ENCODE assay signal across 9 cellular contexts in the genomic region with DNA sequence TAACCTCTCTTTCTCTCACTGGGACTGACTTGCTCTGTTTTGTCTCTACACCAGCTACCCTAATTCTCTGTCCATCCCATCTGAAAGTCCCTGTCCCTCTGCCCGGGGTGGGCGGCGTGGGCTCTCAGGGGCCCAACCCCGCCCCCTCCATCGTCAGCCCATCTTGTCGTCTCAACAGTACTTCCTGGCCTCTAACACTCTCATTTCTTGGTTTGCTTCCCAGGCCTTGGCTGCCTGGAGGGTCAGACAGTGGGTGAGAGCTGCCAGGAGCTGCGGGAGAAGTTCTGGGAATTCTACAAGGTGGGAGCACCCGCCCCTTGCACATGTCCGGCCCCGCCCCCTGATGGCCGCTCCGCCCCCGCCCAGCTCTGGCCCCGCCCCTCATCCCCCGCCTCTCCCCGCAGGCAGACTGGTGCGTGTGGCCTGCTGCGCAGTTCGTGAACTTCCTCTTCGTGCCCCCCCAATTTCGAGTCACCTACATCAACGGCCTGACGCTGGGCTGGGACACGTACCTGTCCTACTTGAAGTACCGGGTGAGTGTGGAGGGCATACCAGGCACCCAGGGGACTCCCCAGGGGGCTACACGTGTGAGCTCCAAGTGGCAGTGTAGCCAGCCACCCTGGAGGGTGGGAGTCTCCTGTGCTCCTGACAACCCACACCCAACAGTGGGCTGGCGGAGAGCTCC. TPM values are rescaled to one million over a fixed set of nuclear protein-coding genes. Genes with fewer than 3 reads are reported as not detected.
DNase-seq lines count a peak whose midpoint lies in the region; ATAC-seq, FAIRE-seq and TF ChIP-seq lines count a peak whose summit lies in the region.
"Had no signal": no experiment of that assay in that cellular context is flagged by ENCODE, and none has a peak within 500 bp of the region (broad histone marks: within the 10 kb centered on the region; RNA-seq: fewer than 3 reads in every experiment).

No MANE protein-coding gene starts in this region.

- H3K9me1 ChIP-seq in keratinocyte (ENCODE audit: control insufficient read depth, extremely low read depth, insufficient read depth, low read length), result peaks cover 4% of the 10 kb centered on the region

- H3K4me3 Mint-ChIP-seq in activated naive CD4-positive, alpha-beta T cell treated with anti-CD3 and anti-CD28 coated beads, Interleukin-2, amount 50 U/mL, for 24 hours, result peak overlapping the region; percentile 88

- in situ Hi-C loops in transverse colon (cut with MboI; ENCODE audit: low pct_ligation_motif_present in 1 of 4, low pct_unique_long_range_greater_than_20kb in 1 of 4, low sequenced_read_pairs in 3 of 4), result no loop called here

- H2AFZ ChIP-seq in keratinocyte (ENCODE audit: control insufficient read depth, low read length), result no peak overlapping the region

- H3K36me3 Mint-ChIP-seq in activated naive CD4-positive, alpha-beta T cell treated with anti-CD3 and anti-CD28 coated beads, Interleukin-2, amount 50 U/mL, for 24 hours, result no peaks in the 10 kb centered on the region

- H3K4me2 ChIP-seq in keratinocyte (ENCODE audit: control insufficient read depth, extremely low read depth, insufficient read depth, low read depth, low read length), result peak overlapping the region; percentile 98

- H3K4me1 ChIP-seq in keratinocyte (ENCODE audit: control insufficient read depth, extremely low read depth, insufficient read depth, low read length) (peaks cover 20% of the 10 kb centered on the region), transverse colon (peaks cover 14 to 24% (median 19%) of the 10 kb centered on the region in 4 donors)

- TF ChIP-seq POLR2A in transverse colon (IDR thresholded peaks at IDR 0.05), result no peak

- no peak for TF ChIP-seq CTCF in LNCaP clone FGC (IDR thresholded peaks at IDR 0.05; ENCODE audit: control insufficient read depth, extremely low read depth, insufficient read depth)
- TF ChIP-seq CTCF in keratinocyte (optimal IDR thresholded peaks at IDR 0.05 in 1 of 3, IDR thresholded peaks at IDR 0.05 in 1 of 3, conservative IDR thresholded peaks at IDR 0.05 in 1 of 3; ENCODE audit: extremely low read depth in 1 of 3, insufficient read depth in 2 of 3, low read length in 3 of 3), result no peak
- TF ChIP-seq CTCF in transverse colon (IDR thresholded peaks at IDR 0.05), result no peak

- no peak for TF ChIP-seq EP300 in transverse colon (IDR thresholded peaks at IDR 0.05; ENCODE audit: low read depth)

- no peak overlapping the region for H3K9ac ChIP-seq in keratinocyte (ENCODE audit: control insufficient read depth, extremely low read depth, insufficient read depth, low read length)

- H3K27me3 ChIP-seq in keratinocyte (ENCODE audit: control insufficient read depth, extremely low read depth, insufficient read depth, low read length) (no peaks in the 10 kb centered on the region), transverse colon (no peaks in the 10 kb centered on the region)

- peaks cover 4 to 9% of the 10 kb centered on the region in 2 experiments for H3K36me3 ChIP-seq in keratinocyte (ENCODE audit: control insufficient read depth in 2 of 2, extremely low read depth in 1 of 2, insufficient read depth in 2 of 2, low read length in 2 of 2)
- H3K36me3 ChIP-seq in transverse colon, result peaks cover 0 to 6% (median 0%) of the 10 kb centered on the region in 4 donors

- no peaks in the 10 kb centered on the region for H3K9me3 ChIP-seq in keratinocyte (ENCODE audit: control insufficient read depth, low read depth, low read length)
- H3K9me3 ChIP-seq in transverse colon, result no peaks in the 10 kb centered on the region

- H3K79me2 ChIP-seq in keratinocyte (ENCODE audit: control insufficient read depth, insufficient read depth, low read length), result peaks cover 6% of the 10 kb centered on the region

- peak overlapping the region; percentile 12 for H3K27ac Mint-ChIP-seq in activated naive CD4-positive, alpha-beta T cell treated with anti-CD3 and anti-CD28 coated beads, Interleukin-2, amount 50 U/mL, for 24 hours

- no peak for ATAC-seq in GM21528 (IDR thresholded peaks at IDR 0.05; ENCODE audit: low FRiP score, unreplicated experiment)

- intact Hi-C loops in transverse colon (cut with DNase I; ENCODE audit: low total_unique reads), result no loop called here

- 56% methylated on average over 14 of the region's 27 CpGs; no CpG with 5 or more reads in 1 of the 2 donors for WGBS in transverse colon (ENCODE audit: low coverage in 1 of 2), 2 donors

- DNase-seq in CD1c-positive myeloid dendritic cell (ENCODE audit: extremely low spot score), result peak; percentile 51
- DNase-seq in LNCaP clone FGC (ENCODE audit: low read depth), result no peak
- DNase-seq in keratinocyte (ENCODE audit: low read depth, low spot score), result no peak
- DNase-seq in transverse colon, result peak; percentile 49
- DNase-seq in occipital lobe (lab: John Stamatoyannopoulos, UW), result no peak
- no peak for DNase-seq in ureter (ENCODE audit: low spot score)

- no peak overlapping the region for H3K27ac ChIP-seq in keratinocyte (ENCODE audit: control insufficient read depth, insufficient read depth, low read length)
- peak overlapping the region; percentile 87 to 96 (median 92) for H3K27ac ChIP-seq in transverse colon

- H3K4me1 Mint-ChIP-seq in activated naive CD4-positive, alpha-beta T cell treated with anti-CD3 and anti-CD28 coated beads, Interleukin-2, amount 50 U/mL, for 24 hours, result peaks cover 20% of the 10 kb centered on the region

- no peaks in the 10 kb centered on the region for H3K27me3 Mint-ChIP-seq in activated naive CD4-positive, alpha-beta T cell treated with anti-CD3 and anti-CD28 coated beads, Interleukin-2, amount 50 U/mL, for 24 hours

- dilution Hi-C loops in keratinocyte (cut with MboI; ENCODE audit: extremely low pct_ligation_motif_present, low sequenced_read_pairs), result no loop called here

- H3K9me3 Mint-ChIP-seq in activated naive CD4-positive, alpha-beta T cell treated with anti-CD3 and anti-CD28 coated beads, Interleukin-2, amount 50 U/mL, for 24 hours, result no peaks in the 10 kb centered on the region

- H3K4me3 ChIP-seq in LNCaP clone FGC (ENCODE audit: low read depth, low read length) (peak overlapping the region; percentile 95), keratinocyte (ENCODE audit: control insufficient read depth in 2 of 3, extremely low read depth in 1 of 3, insufficient read depth in 2 of 3, low read depth in 1 of 3, low read length in 3 of 3) (peak overlapping the region in 2 of 3 experiments; percentile 83 to 89), transverse colon (peak overlapping the region in 2 of 4 donors; percentile 1 to 88)

- no peak for FAIRE-seq in keratinocyte (lab: Jason Lieb, UNC)
- FAIRE-seq: bronchial epithelial cell had no signal

- H4K20me1 ChIP-seq in keratinocyte (ENCODE audit: control insufficient read depth, extremely low read depth, insufficient read depth, low read length), result no peaks in the 10 kb centered on the region

RNA-seq across cellular contexts. Expression of a gene that starts 1.7 kb away (rescaled TPM):
- 26.3 to 39.8 TPM (median 26.8 TPM) in 3 replicates for polyA plus RNA-seq in keratinocyte
- polyA plus RNA-seq in keratinocyte (2011; ENCODE audit: low read depth), result 1.7 TPM
- 32.5 and 45.0 TPM in 2 replicates for polyA plus RNA-seq in keratinocyte (2011; cell fraction: cytosol; rRNA removed)
- 19.1 and 29.2 TPM in 2 replicates for polyA plus RNA-seq in keratinocyte (2011; cell fraction: nucleus; rRNA removed)
- 15.8 and 27.7 TPM in 2 replicates for polyA plus RNA-seq in keratinocyte (2012; ENCODE audit: low replicate concordance)
- 22.0 to 49.3 TPM (median 47.2 TPM) in 3 replicates for polyA minus RNA-seq in keratinocyte
- polyA minus RNA-seq in keratinocyte (2011; cell fraction: cytosol; rRNA and poly(A)+ RNA removed), result 34.1 TPM
- 10.8 and 12.0 TPM in 2 replicates for polyA minus RNA-seq in keratinocyte (2011; cell fraction: nucleus; rRNA and poly(A)+ RNA removed)
- 10 to 100 TPM in 3 of 4 donors, 1 to 10 TPM in 1; 1.6 to 22.3 (median 12.6) TPM for total RNA-seq in transverse colon
- 7.8 TPM for total RNA-seq in occipital lobe
- 14.7 TPM for total RNA-seq in ureter

RNA-seq across cellular contexts. Expression of a gene that starts 9.1 kb away (rescaled TPM):
- 0.30 to 0.92 TPM (median 0.56 TPM) in 3 replicates for polyA plus RNA-seq in keratinocyte
- polyA plus RNA-seq in keratinocyte (2011; ENCODE audit: low read depth), result 0.46 TPM
- 0.46 and 0.86 TPM in 2 replicates for polyA plus RNA-seq in keratinocyte (2011; cell fraction: cytosol; rRNA removed)
- polyA plus RNA-seq in keratinocyte (2011; cell fraction: nucleus; rRNA removed), result 0.55 and 0.56 TPM in 2 replicates
- 0.62 and 1.0 TPM in 2 replicates for polyA plus RNA-seq in keratinocyte (2012; ENCODE audit: low replicate concordance)
- polyA minus RNA-seq in keratinocyte, result 0.48 to 6.9 TPM (median 4.0 TPM) in 3 replicates
- polyA minus RNA-seq in keratinocyte (2011; cell fraction: cytosol; rRNA and poly(A)+ RNA removed), result 2.1 TPM
- 0.39 and 0.42 TPM in 2 replicates for polyA minus RNA-seq in keratinocyte (2011; cell fraction: nucleus; rRNA and poly(A)+ RNA removed)
- 1 to 10 TPM in 3 of 4 donors, not detected in 1; 2.2 to 8.6 (median 3.8) TPM for total RNA-seq in transverse colon
- 50.4 TPM for total RNA-seq in occipital lobe
- total RNA-seq in ureter, result 6.1 TPM

RNA-seq across cellular contexts. Expression of a gene that starts 21.1 kb away (rescaled TPM):
- 28.1 to 72.7 TPM (median 31.3 TPM) in 3 replicates for polyA plus RNA-seq in keratinocyte
- 1.4 TPM for polyA plus RNA-seq in keratinocyte (2011; ENCODE audit: low read depth)
- 35.2 and 51.3 TPM in 2 replicates for polyA plus RNA-seq in keratinocyte (2011; cell fraction: cytosol; rRNA removed)
- 40.5 and 44.3 TPM in 2 replicates for polyA plus RNA-seq in keratinocyte (2011; cell fraction: nucleus; rRNA removed)
- polyA plus RNA-seq in keratinocyte (2012; ENCODE audit: low replicate concordance), result 24.7 and 25.7 TPM in 2 replicates
- 17.7 to 74.4 TPM (median 35.2 TPM) in 3 replicates for polyA minus RNA-seq in keratinocyte
- 50.3 TPM for polyA minus RNA-seq in keratinocyte (2011; cell fraction: cytosol; rRNA and poly(A)+ RNA removed)
- polyA minus RNA-seq in keratinocyte (2011; cell fraction: nucleus; rRNA and poly(A)+ RNA removed), result 16.6 and 30.2 TPM in 2 replicates
- 10 to 100 TPM in 3 of 4 donors, 1 to 10 TPM in 1; 10.0 to 50.8 (median 32.8) TPM for total RNA-seq in transverse colon
- 0.62 TPM for total RNA-seq in occipital lobe
- total RNA-seq in ureter, result 32.3 TPM

RNA-seq across cellular contexts. Expression of a gene that starts 31.5 kb away (rescaled TPM):
- polyA plus RNA-seq in keratinocyte, result 0.03 TPM in 1 of 3 replicates, not detected in the others
- not detected for polyA plus RNA-seq in keratinocyte (2011; ENCODE audit: low read depth)
- not detected in 2 replicates for polyA plus RNA-seq in keratinocyte (2011; cell fraction: cytosol; rRNA removed)
- 0.20 and 0.31 TPM in 2 replicates for polyA plus RNA-seq in keratinocyte (2011; cell fraction: nucleus; rRNA removed)
- not detected in 2 replicates for polyA plus RNA-seq in keratinocyte (2012; ENCODE audit: low replicate concordance)
- not detected in 3 replicates for polyA minus RNA-seq in keratinocyte
- not detected for polyA minus RNA-seq in keratinocyte (2011; cell fraction: cytosol; rRNA and poly(A)+ RNA removed)
- not detected in 2 replicates for polyA minus RNA-seq in keratinocyte (2011; cell fraction: nucleus; rRNA and poly(A)+ RNA removed)
- total RNA-seq in transverse colon (10 to 100 TPM in 2 of 4 donors, 1 to 10 TPM in 2; 3.0 to 18.3 (median 7.7) TPM), occipital lobe (0.47 TPM), ureter (3.0 TPM)

RNA-seq across cellular contexts. Expression of a gene that starts 41.7 kb away (rescaled TPM):
- polyA plus RNA-seq in keratinocyte, result 12.4 to 19.6 TPM (median 13.9 TPM) in 3 replicates
- polyA plus RNA-seq in keratinocyte (2011; ENCODE audit: low read depth), result 17.3 TPM
- polyA plus RNA-seq in keratinocyte (2011; cell fraction: cytosol; rRNA removed), result 14.3 and 24.9 TPM in 2 replicates
- polyA plus RNA-seq in keratinocyte (2011; cell fraction: nucleus; rRNA removed), result 20.3 and 26.5 TPM in 2 replicates
- polyA plus RNA-seq in keratinocyte (2012; ENCODE audit: low replicate concordance), result 10.5 and 37.4 TPM in 2 replicates
- 16.5 to 28.9 TPM (median 25.3 TPM) in 3 replicates for polyA minus RNA-seq in keratinocyte
- polyA minus RNA-seq in keratinocyte (2011; cell fraction: cytosol; rRNA and poly(A)+ RNA removed), result 30.9 TPM
- 17.0 and 22.8 TPM in 2 replicates for polyA minus RNA-seq in keratinocyte (2011; cell fraction: nucleus; rRNA and poly(A)+ RNA removed)
- 100 to 1,000 TPM in 1 of 4 donors, 10 to 100 TPM in 3; 30.5 to 135 (median 31.2) TPM for total RNA-seq in transverse colon
- total RNA-seq in occipital lobe, result 43.5 TPM
- 29.2 TPM for total RNA-seq in ureter

Comparison
In these comparisons a context has a peak if more than half of its experiments do, and no peak if none do; other contexts are left out.
1. DNase-seq: peak in CD1c-positive myeloid dendritic cell (single experiment) and transverse colon (single experiment); none in LNCaP clone FGC (single experiment), keratinocyte (single experiment), occipital lobe (single experiment) and ureter (single experiment).